Comparison of ENCODE assay signal across 1 cellular context in genomic region chr20:35226126-35226774, GRCh38.
TF ChIP-seq lines count a peak whose summit lies in the region.

Gene MMP24 (plus strand): TSS chr20:35226690. CDS start chr20:35226739, 49 bp downstream.

TF ChIP-seq in IMR-90, 13 proteins besides CTCF, POLR2A, EP300 and RAD21 (continued from another document):
- no peak for TF ChIP-seq ELK1 (IDR thresholded peaks at IDR 0.05; ENCODE audit: borderline replicate concordance, low read depth, low read length)
- TF ChIP-seq CHD1 (IDR thresholded peaks at IDR 0.05; ENCODE audit: low read depth, low read length): no peak
- no peak for TF ChIP-seq SMC3 (IDR thresholded peaks at IDR 0.05; ENCODE audit: low read depth, low read length)
